ENCODE assay signal across 1 cellular context in genomic region chr3:48663489-48664312, GRCh38.
TF ChIP-seq lines count a peak whose summit lies in the region.

No MANE protein-coding gene starts in this region.

TF ChIP-seq in HepG2, 621 proteins besides CTCF, POLR2A, EP300 and RAD21 (continued from another document and continues in another):
- TF ChIP-seq ZHX2 (IDR thresholded peaks at IDR 0.05; ENCODE audit: low read depth) (peak; percentile 81), ZHX2 (CRISPR knock-in tag; IDR thresholded peaks at IDR 0.05; ENCODE audit: borderline replicate concordance) (no peak), ZEB1 (IDR thresholded peaks at IDR 0.05; ENCODE audit: insufficient replicate concordance, low read depth) (peak; percentile 35), DPF2 (CRISPR knock-in tag; IDR thresholded peaks at IDR 0.05; ENCODE audit: borderline replicate concordance, low read depth) (no peak), ZNF333 (CRISPR knock-in tag; IDR thresholded peaks at IDR 0.05; ENCODE audit: borderline replicate concordance) (no peak), YEATS4 (CRISPR knock-in tag; IDR thresholded peaks at IDR 0.05; ENCODE audit: borderline replicate concordance) (peak; percentile 88; the same call in 1 of the 2 replicates), ZNF33B (CRISPR knock-in tag; IDR thresholded peaks at IDR 0.05) (peak; percentile 26; the same call in 1 of the 2 replicates), HES4 (CRISPR knock-in tag; IDR thresholded peaks at IDR 0.05; ENCODE audit: borderline replicate concordance) (0 out of 2 replicates have a peak, but pooled peaks have one; percentile 61), ZNF101 (CRISPR knock-in tag; IDR thresholded peaks at IDR 0.05; ENCODE audit: borderline replicate concordance, low read depth) (no peak), ZNF256 (CRISPR knock-in tag; conservative IDR thresholded peaks at IDR 0.05) (no peak), PRMT3 (CRISPR knock-in tag; IDR thresholded peaks at IDR 0.05; ENCODE audit: borderline replicate concordance, low read depth) (peak; percentile 68; the same call in 1 of the 2 replicates), BRD4 (CRISPR knock-in tag; IDR thresholded peaks at IDR 0.05) (no peak), EHMT2 (IDR thresholded peaks at IDR 0.05; ENCODE audit: borderline replicate concordance, low read depth, low read length) (peak; percentile 48; the same call in 1 of the 2 replicates), ZMAT3 (CRISPR knock-in tag; conservative IDR thresholded peaks at IDR 0.05) (peak; percentile 89), ZNF318 (CRISPR knock-in tag; IDR thresholded peaks at IDR 0.05) (peak; percentile 93; the same call in 1 of the 2 replicates), ZNF253 (CRISPR knock-in tag; IDR thresholded peaks at IDR 0.05; ENCODE audit: borderline replicate concordance) (no peak), TRIM22 (IDR thresholded peaks at IDR 0.05) (no peak), ZNF484 (CRISPR knock-in tag; IDR thresholded peaks at IDR 0.05; ENCODE audit: borderline replicate concordance, low read depth) (no peak), ZNF597 (CRISPR knock-in tag; IDR thresholded peaks at IDR 0.05) (no peak), ETS1 (CRISPR knock-in tag; IDR thresholded peaks at IDR 0.05) (peak; percentile 85; the same call in 1 of the 2 replicates), ZNF446 (CRISPR knock-in tag; IDR thresholded peaks at IDR 0.05) (no peak), RORA (CRISPR knock-in tag; IDR thresholded peaks at IDR 0.05) (no peak), ZNF460 (CRISPR knock-in tag; IDR thresholded peaks at IDR 0.05; ENCODE audit: borderline replicate concordance) (no peak), GZF1 (CRISPR knock-in tag; IDR thresholded peaks at IDR 0.05) (peak; percentile 62; the same call in 1 of the 2 replicates), ZBTB20 (CRISPR knock-in tag; IDR thresholded peaks at IDR 0.05; ENCODE audit: borderline replicate concordance, low read depth) (no peak), ARNTL (CRISPR knock-in tag; IDR thresholded peaks at IDR 0.05) (peak; percentile 87), KDM6A (CRISPR knock-in tag; IDR thresholded peaks at IDR 0.05; ENCODE audit: low read depth) (no peak), ZNF317 (CRISPR knock-in tag; IDR thresholded peaks at IDR 0.05) (peak; percentile 71; the same call in 1 of the 2 replicates), ATRX (CRISPR knock-in tag; IDR thresholded peaks at IDR 0.05; ENCODE audit: borderline replicate concordance) (no peak), ZNF280D (CRISPR knock-in tag; IDR thresholded peaks at IDR 0.05) (peak; percentile 94), BCLAF1 (IDR thresholded peaks at IDR 0.05) (no peak), RARG (CRISPR knock-in tag; IDR thresholded peaks at IDR 0.05; ENCODE audit: low read depth) (no peak), MATR3 (CRISPR knock-in tag; IDR thresholded peaks at IDR 0.05) (no peak)
